8 cellular contexts compared by ENCODE assay signal in genomic region chr7:102874166-102874829, GRCh38. TPM values are rescaled to one million over a fixed set of nuclear protein-coding genes. Genes with fewer than 3 reads are reported as not detected.
DNase-seq lines count a peak whose midpoint lies in the region; ATAC-seq lines count a peak whose summit lies in the region.

No MANE protein-coding gene starts in this region.

- H3K4me3 ChIP-seq in Jurkat, Clone E6-1 (ENCODE audit: low read length): no peak overlapping the region

- ATAC-seq in GM18517 (IDR thresholded peaks at IDR 0.05; ENCODE audit: unreplicated experiment): peak; percentile 100
- ATAC-seq in GM21723 (IDR thresholded peaks at IDR 0.05; ENCODE audit: unreplicated experiment): peak; percentile 100

- DNase-seq in Jurkat, Clone E6-1 (ENCODE audit: low read depth, low spot score): peak; percentile 51
- peak; percentile 43 for DNase-seq in dedifferentiated amniotic fluid mesenchymal stem cell (ENCODE audit: extremely low spot score)
- DNase-seq in GF-D8 (lab: John Stamatoyannopoulos, UW): no peak
- DNase-seq in NCI-H526 (lab: John Stamatoyannopoulos, UW): no peak
- no peak for DNase-seq in central memory CD4-positive, alpha-beta T cell
- DNase-seq in activated T-cell treated with anti-CD3 and anti-CD28 coated beads, Interleukin-2, amount 50 U/mL, for 1 hour: no peak

RNA-seq across cellular contexts. Expression of gene LRRC17, which starts 38.5 kb away (rescaled TPM):
- 0.80 TPM for polyA plus RNA-seq in Jurkat, Clone E6-1 (2012; ENCODE audit: insufficient read depth, insufficient read length)

Comparison
In these comparisons a context has a peak if more than half of its experiments do, and no peak if none do; other contexts are left out.
1. DNase-seq: peak in Jurkat, Clone E6-1 (single experiment) and dedifferentiated amniotic fluid mesenchymal stem cell (single experiment); none in GF-D8 (single experiment), NCI-H526 (0 of 2), central memory CD4-positive, alpha-beta T cell (single experiment) and activated T-cell treated with anti-CD3 and anti-CD28 coated beads, Interleukin-2, amount 50 U/mL, for 1 hour (single experiment).